21 cellular contexts compared by ENCODE assay signal in genomic region chr5:179526978-179527377, GRCh38. TPM values are rescaled to one million over a fixed set of nuclear protein-coding genes. Genes with fewer than 3 reads are reported as not detected.
A peak's percentile ranks its signal among the peaks of the same experiment; 100 is the strongest.
DNase-seq lines count a peak whose midpoint lies in the region; ATAC-seq and TF ChIP-seq lines count a peak whose summit lies in the region.
"Had no signal": no experiment of that assay in that cellular context is flagged by ENCODE, and none has a peak within 500 bp of the region (broad histone marks: within the 10 kb centered on the region; RNA-seq: fewer than 3 reads in every experiment).

No MANE protein-coding gene starts in this region.

- H3K9me3 ChIP-seq in HEK293 (ENCODE audit: control insufficient read depth, insufficient read depth, low read depth, low read length), result no peaks in the 10 kb centered on the region
- no peaks in the 10 kb centered on the region for H3K9me3 ChIP-seq in adipocyte (ENCODE audit: control insufficient read depth, low read length)
- H3K9me3 ChIP-seq: A549 had no signal

- no peak for ATAC-seq in memory B cell (ENCODE audit: low read depth)
- ATAC-seq: CD8-positive, alpha-beta T cell; HCT116 had no signal

- no peaks in the 10 kb centered on the region for H3K27me3 Mint-ChIP-seq in memory B cell
- H3K27me3 Mint-ChIP-seq: B cell, IgD-negative memory B cell had no signal

- POLR2A ChIA-PET in HEK293 (lab: Yijun Ruan, JAX), result no interaction called here

- DNase-seq in AML-193 (lab: John Stamatoyannopoulos, UW), result peak; percentile 24 to 26
- DNase-seq in adipocyte (ENCODE audit: low read depth), result peak; percentile 59
- DNase-seq in memory B cell (ENCODE audit: low spot score in 2 of 2), result no peak
- no peak for DNase-seq in NCI-H2029 treated with DMSO at 0.1 percent for 48 hours (lab: John Stamatoyannopoulos, UW)
- no peak for DNase-seq in GM03348 (ENCODE audit: low spot score)
- DNase-seq in A172 (ENCODE audit: low spot score), result no peak
- DNase-seq in NCI-H82 treated with DMSO at 0.1 percent for 48 hours (lab: John Stamatoyannopoulos, UW; ENCODE audit: unreplicated experiment), result no peak
- DNase-seq: Calu3; CD8-positive, alpha-beta T cell; DMS 273 treated with DMSO at 0.1 percent for 48 hours; DMS53; DND-41; GOT3; H7; KG1 had no signal

- H3K9me3 Mint-ChIP-seq in memory B cell, result no peaks in the 10 kb centered on the region

- H3K27ac ChIP-seq in HEK293 (ENCODE audit: extremely low read depth, low read depth, low read length), result no peak overlapping the region
- H3K27ac ChIP-seq: A549; BLaER1 treated with 17β-estradiol and CSF1 and Interleukin-3, amounts not matched to agents 10 nM and 100 nM had no signal

- H3K27me3 ChIP-seq in adipocyte (replicated peaks; ENCODE audit: control insufficient read depth, insufficient read depth, low read length), result peaks cover 3% of the 10 kb centered on the region
- H3K27me3 ChIP-seq: BLaER1 treated with 17β-estradiol and CSF1 and Interleukin-3, amounts not matched to agents 10 nM and 100 nM had no signal

- TF ChIP-seq CTCF in HEK293 (tag by site-specific recombination; IDR thresholded peaks at IDR 0.05), result no peak

- H3K27ac Mint-ChIP-seq in memory B cell, result peak overlapping the region; percentile 45
- H3K27ac Mint-ChIP-seq: B cell; CD8-positive, alpha-beta T cell had no signal

- H3K4me3 Mint-ChIP-seq in memory B cell, result no peak overlapping the region
- H3K4me3 Mint-ChIP-seq: B cell; CD8-positive, alpha-beta T cell had no signal

- H3K4me1 ChIP-seq in HEK293 (ENCODE audit: control insufficient read depth, insufficient read depth, low read length) (no peaks in the 10 kb centered on the region), adipocyte (ENCODE audit: control insufficient read depth, insufficient read depth, low read length) (peaks cover 10% of the 10 kb centered on the region)
- H3K4me1 ChIP-seq: A549 had no signal

- H3K36me3 Mint-ChIP-seq in memory B cell, result no peaks in the 10 kb centered on the region
- H3K36me3 Mint-ChIP-seq: CD8-positive, alpha-beta T cell; IgD-negative memory B cell had no signal

- H3K9ac ChIP-seq in adipocyte (ENCODE audit: low read length), result no peak overlapping the region
- H3K9ac ChIP-seq: BLaER1 treated with 17β-estradiol and CSF1 and Interleukin-3, amounts not matched to agents 10 nM and 100 nM had no signal

- H3K4me3 ChIP-seq in HEK293 (ENCODE audit: low read depth, low read length) (no peak overlapping the region), adipocyte (ENCODE audit: low read length) (no peak overlapping the region)
- H3K4me3 ChIP-seq: A549; BLaER1 treated with 17β-estradiol and CSF1 and Interleukin-3, amounts not matched to agents 10 nM and 100 nM had no signal

- CTCF ChIA-PET in HEK293 (lab: Yijun Ruan, JAX), result no interaction called here

- no peaks in the 10 kb centered on the region for H3K4me1 Mint-ChIP-seq in memory B cell

- no peaks in the 10 kb centered on the region for H3K36me3 ChIP-seq in HEK293 (ENCODE audit: control insufficient read depth in 2 of 2, insufficient read depth in 1 of 2, low read length in 2 of 2)
- H3K36me3 ChIP-seq in adipocyte (ENCODE audit: control insufficient read depth, insufficient read depth, low read length, severe bottlenecking), result no peaks in the 10 kb centered on the region
- H3K36me3 ChIP-seq: BLaER1 treated with 17β-estradiol and CSF1 and Interleukin-3, amounts not matched to agents 10 nM and 100 nM had no signal

TF ChIP-seq in HEK293, 187 proteins besides CTCF, POLR2A, EP300 and RAD21:
- TF ChIP-seq ZNF2 (tag by site-specific recombination; IDR thresholded peaks at IDR 0.05), result no peak
- TF ChIP-seq PRDM6 (tag by site-specific recombination; IDR thresholded peaks at IDR 0.05), result 0 out of 2 replicates have a peak, but pooled peaks have one; percentile 14
TF ChIP-seq in HEK293: peak in this region for 1.

RNA-seq across cellular contexts. Expression of gene RUFY1, which starts 23.4 kb away (rescaled TPM):
- 97.0 and 124 TPM in 2 replicates for total RNA-seq in A172 (2014; rRNA removed; shearing (Covaris generic))

Comparison
In these comparisons a context has a peak if more than half of its experiments do, and no peak if none do; other contexts are left out.
1. DNase-seq: peak in AML-193 (2 of 2) and adipocyte (single experiment); none in memory B cell (0 of 2), NCI-H2029 treated with DMSO at 0.1 percent for 48 hours (single experiment), GM03348 (single experiment), A172 (single experiment) and NCI-H82 treated with DMSO at 0.1 percent for 48 hours (single experiment).